In the genomic region with DNA sequence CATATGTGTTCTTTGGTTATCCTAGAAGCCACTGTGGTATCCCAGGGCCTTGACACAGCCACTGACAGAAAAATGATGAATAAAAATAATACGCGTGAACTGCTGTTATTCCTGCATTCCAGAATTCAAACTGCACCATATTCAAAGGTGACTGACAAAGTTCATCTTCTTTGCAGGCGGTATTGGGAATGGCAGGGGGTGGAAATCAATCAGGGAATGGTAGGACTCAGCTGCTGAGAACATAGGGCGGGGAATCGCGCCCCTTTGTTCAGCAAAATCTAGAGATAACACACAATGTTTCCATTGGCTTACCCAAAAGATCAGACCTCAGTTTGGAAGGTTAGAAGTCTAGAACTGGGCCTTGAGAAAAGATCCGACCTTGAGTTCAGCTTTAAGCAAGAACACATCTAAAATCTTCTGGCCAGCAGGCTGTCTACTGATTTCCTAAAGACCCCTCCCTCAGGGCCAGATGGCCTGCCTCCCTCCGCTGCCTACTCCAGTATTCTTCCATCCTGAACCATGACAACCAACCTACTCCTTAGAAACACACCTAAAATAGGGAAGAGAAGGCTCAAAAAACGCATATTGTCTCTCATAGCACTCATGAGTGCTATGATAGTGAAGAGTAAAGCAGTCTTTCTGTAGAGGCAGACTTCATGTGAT, we compare ENCODE assay signal across 9 cellular contexts. TPM values are rescaled to one million over a fixed set of nuclear protein-coding genes. Genes with fewer than 3 reads are reported as not detected.
DNase-seq lines count a peak whose midpoint lies in the region; TF ChIP-seq lines count a peak whose summit lies in the region.
"Had no signal": no experiment of that assay in that cellular context is flagged by ENCODE, and none has a peak within 500 bp of the region (broad histone marks: within the 10 kb centered on the region; RNA-seq: fewer than 3 reads in every experiment).

No MANE protein-coding gene starts in this region.

- no peaks in the 10 kb centered on the region for H3K36me3 ChIP-seq in neuron (ENCODE audit: insufficient read depth, low read length)
- no peaks in the 10 kb centered on the region for H3K36me3 ChIP-seq in esophagus muscularis mucosa

- intact Hi-C loops in esophagus muscularis mucosa (cut with DNase I): no loop called here

- H3K9me3 Mint-ChIP-seq in chondrocyte (ENCODE audit: low read depth): no peaks in the 10 kb centered on the region

- H3K27ac Mint-ChIP-seq in chondrocyte (ENCODE audit: unreplicated experiment): peak overlapping the region; percentile 24

- H3K27me3 Mint-ChIP-seq in chondrocyte (ENCODE audit: low read depth): no peaks in the 10 kb centered on the region

- H3K4me3 ChIP-seq in neuron (ENCODE audit: low read length) (peak overlapping the region; percentile 50), esophagus muscularis mucosa (no peak overlapping the region)

- H3K9me3 ChIP-seq in neuron (ENCODE audit: low read length) (no peaks in the 10 kb centered on the region), esophagus muscularis mucosa (no peaks in the 10 kb centered on the region)

- peak overlapping the region; percentile 57 for H2AFZ ChIP-seq in neuron (ENCODE audit: low read depth, low read length)

- 95% methylated on average over 9 of the region's 9 CpGs for whole genome bisulfite sequencing in esophagus muscularis mucosa

- H3K4me3 Mint-ChIP-seq in chondrocyte (ENCODE audit: unreplicated experiment): no peak overlapping the region

- no peaks in the 10 kb centered on the region for H3K36me3 Mint-ChIP-seq in chondrocyte (ENCODE audit: low read depth)

- TF ChIP-seq EP300 in esophagus muscularis mucosa (IDR thresholded peaks at IDR 0.05): no peak

- H3K4me1 Mint-ChIP-seq in chondrocyte (ENCODE audit: low read depth): peaks cover 27% of the 10 kb centered on the region

- no peak for TF ChIP-seq CTCF in chondrocyte (IDR thresholded peaks at IDR 0.05)
- TF ChIP-seq CTCF in esophagus muscularis mucosa (IDR thresholded peaks at IDR 0.05): no peak

- H3K27ac ChIP-seq in esophagus muscularis mucosa (replicated peaks in 1 of 4): no peak overlapping the region

- DNase-seq in NCI-H2171 treated with DMSO at 0.1 percent for 48 hours (lab: John Stamatoyannopoulos, UW) (peak; percentile 66), NCI-H2171 (lab: John Stamatoyannopoulos, UW) (no peak), NCI-H524 (lab: John Stamatoyannopoulos, UW) (peak; percentile 80 to 94), chondrocyte (ENCODE audit: low spot score) (no peak), LoVo (ENCODE audit: low spot score) (no peak), NCI-H510A treated with DMSO at 0.1 percent for 48 hours (lab: John Stamatoyannopoulos, UW) (no peak), esophagus muscularis mucosa (ENCODE audit: extremely low spot score) (no peak)
- DNase-seq: NCI-H1105 had no signal

- no peak for TF ChIP-seq POLR2A in esophagus muscularis mucosa (IDR thresholded peaks at IDR 0.05; ENCODE audit: low read depth)

- peaks cover 50% of the 10 kb centered on the region for H3K4me1 ChIP-seq in neuron (ENCODE audit: insufficient read depth, low read length)
- H3K4me1 ChIP-seq in esophagus muscularis mucosa: peaks cover 18 to 22% (median 21%) of the 10 kb centered on the region in 4 donors

- no peaks in the 10 kb centered on the region for H3K27me3 ChIP-seq in neuron (ENCODE audit: insufficient read depth, low read length)
- no peaks in the 10 kb centered on the region for H3K27me3 ChIP-seq in esophagus muscularis mucosa

RNA-seq across cellular contexts. Expression of gene CDK5R1, which starts 34.1 kb away (rescaled TPM):
- total RNA-seq in chondrocyte (1.8 to 2.3 TPM (median 2.1 TPM) in 3 replicates), esophagus muscularis mucosa (1 to 10 TPM in 1 of 4 donors, under 1 TPM in 3; 0.33 to 1.2 (median 0.64) TPM)

Comparison
In these comparisons a context has a peak if more than half of its experiments do, and no peak if none do; other contexts are left out.
1. DNase-seq: peak in NCI-H2171 treated with DMSO at 0.1 percent for 48 hours (single experiment) and NCI-H524 (2 of 2); none in NCI-H2171 (single experiment), chondrocyte (single experiment), LoVo (single experiment), NCI-H510A treated with DMSO at 0.1 percent for 48 hours (single experiment) and esophagus muscularis mucosa (single experiment).